ENCODE assay signal across 22 cellular contexts in genomic region chr1:219189942-219190341, GRCh38. TPM values are rescaled to one million over a fixed set of nuclear protein-coding genes. Genes with fewer than 3 reads are reported as not detected.
A peak's percentile ranks its signal among the peaks of the same experiment; 100 is the strongest.
DNase-seq lines count a peak whose midpoint lies in the region; ATAC-seq, FAIRE-seq and TF ChIP-seq lines count a peak whose summit lies in the region.
"Had no signal": no experiment of that assay in that cellular context is flagged by ENCODE, and none has a peak within 500 bp of the region (broad histone marks: within the 10 kb centered on the region; RNA-seq: fewer than 3 reads in every experiment).

No MANE protein-coding gene starts in this region.

- in situ Hi-C loops in brain microvascular endothelial cell (cut with HindIII; ENCODE audit: low pct_ligation_motif_present, low sequenced_read_pairs), result no loop called here

- H3K9me3 ChIP-seq in left ventricle myocardium inferior (replicated peaks), result peaks cover 10% of the 10 kb centered on the region
- no peaks in the 10 kb centered on the region for H3K9me3 ChIP-seq in kidney (ENCODE audit: control insufficient read depth in 1 of 2, low read length in 2 of 2)
- no peaks in the 10 kb centered on the region for H3K9me3 ChIP-seq in uterus
- H3K9me3 ChIP-seq: BLaER1 had no signal

- H3K4me1 ChIP-seq in left ventricle myocardium inferior, result peaks cover 47% of the 10 kb centered on the region
- H3K4me1 ChIP-seq in kidney (ENCODE audit: control insufficient read depth in 1 of 2, insufficient read depth in 1 of 2, low read depth in 1 of 2, low read length in 2 of 2), result peaks cover 6 to 18% of the 10 kb centered on the region in 2 donors
- H3K4me1 ChIP-seq in uterus, result peaks cover 4 to 8% of the 10 kb centered on the region in 2 donors

- H3K27ac ChIP-seq in left ventricle myocardium inferior (replicated peaks) (peak overlapping the region; percentile 76), kidney (ENCODE audit: low read depth in 2 of 2, low read length in 2 of 2) (peak overlapping the region in 1 of 2 donors; percentile 38), uterus (peak overlapping the region; percentile 73 to 85), brain microvascular endothelial cell (no peak overlapping the region)
- H3K27ac ChIP-seq: BLaER1 had no signal

- TF ChIP-seq CTCF in left ventricle myocardium inferior (IDR thresholded peaks at IDR 0.05; ENCODE audit: borderline replicate concordance) (no peak), kidney (IDR thresholded peaks at IDR 0.05; ENCODE audit: borderline replicate concordance, extremely low read depth, insufficient read depth) (no peak), uterus (IDR thresholded peaks at IDR 0.05) (no peak), brain microvascular endothelial cell (IDR thresholded peaks at IDR 0.05; ENCODE audit: low read depth, low read length, missing control alignments) (no peak)

- no peak overlapping the region for H3K9ac ChIP-seq in kidney (ENCODE audit: low read length in 2 of 2)
- H3K9ac ChIP-seq: BLaER1 had no signal

- no peak for TF ChIP-seq POLR2A in uterus (IDR thresholded peaks at IDR 0.05)

- intact Hi-C loops in left ventricle myocardium inferior (cut with micrococcal nuclease), result no loop called here
- intact Hi-C loops in Right ventricle myocardium inferior (cut with DNase I), result no loop called here
- intact Hi-C loops in kidney (cut with DNase I), result no loop called here
- intact Hi-C loops in uterus (cut with DNase I; ENCODE audit: low total_unique reads), result no loop called here

- no peak for ATAC-seq in Right ventricle myocardium inferior
- peak; percentile 21 for ATAC-seq in HG03460 (IDR thresholded peaks at IDR 0.05; ENCODE audit: unreplicated experiment)
- ATAC-seq in GM19395 (IDR thresholded peaks at IDR 0.05; ENCODE audit: unreplicated experiment), result no peak
- ATAC-seq: natural killer cell had no signal

- peak; percentile 38 for FAIRE-seq in kidney (lab: Jason Lieb, UNC)

- H3K36me3 ChIP-seq in left ventricle myocardium inferior (peaks cover 3% of the 10 kb centered on the region), kidney (ENCODE audit: control insufficient read depth in 1 of 2, insufficient read depth in 2 of 2, low read length in 2 of 2) (peaks cover 0 to 3% of the 10 kb centered on the region in 2 donors), uterus (no peaks in the 10 kb centered on the region), brain microvascular endothelial cell (replicated peaks) (no peaks in the 10 kb centered on the region)

- DNase-seq in left ventricle myocardium inferior (no peak), Right ventricle myocardium inferior (ENCODE audit: missing footprints) (no peak), kidney (no peak), uterus (no peak), NCI-H1048 (lab: John Stamatoyannopoulos, UW) (no peak), brain microvascular endothelial cell (no peak)
- DNase-seq: ACHN; activated CD4-positive, CD25-positive, alpha-beta regulatory T cell treated with anti-CD3 and anti-CD28 coated beads, Interleukin-2, amount 50 U/mL, for 72 hours; COR-L47; DMS53; effector CD4-positive, alpha-beta T cell; IMR-90; natural killer cell; NCI-H1105 treated with DMSO at 0.1 percent for 48 hours; NCI-H2029 treated with DMSO at 0.1 percent for 48 hours; NCI-H226; stimulated activated CD8-positive, alpha-beta memory T cell treated with anti-CD3 and anti-CD28 coated beads, Interleukin-4, amount 100 ng/mL, for 48 hours; trophoblast cell had no signal

- no peak overlapping the region for H3K4me3 ChIP-seq in left ventricle myocardium inferior
- H3K4me3 ChIP-seq in kidney (ENCODE audit: low read length in 2 of 2), result no peak overlapping the region
- H3K4me3 ChIP-seq in uterus, result no peak overlapping the region
- no peak overlapping the region for H3K4me3 ChIP-seq in brain microvascular endothelial cell (ENCODE audit: low read depth, low read length)
- H3K4me3 ChIP-seq: BLaER1, skin epidermis had no signal

- H3K27me3 ChIP-seq in left ventricle myocardium inferior (ENCODE audit: low read depth) (no peaks in the 10 kb centered on the region), uterus (no peaks in the 10 kb centered on the region), brain microvascular endothelial cell (replicated peaks) (no peaks in the 10 kb centered on the region)
- H3K27me3 ChIP-seq: BLaER1 had no signal

RNA-seq across cellular contexts. Expression of gene LYPLAL1, which starts 16.3 kb away (rescaled TPM):
- total RNA-seq in left ventricle myocardium inferior, result 85.8 TPM
- 68.7 TPM for total RNA-seq in Right ventricle myocardium inferior
- 50.9 TPM for total RNA-seq in kidney
- 116 TPM for polyA plus RNA-seq in kidney (ENCODE audit: insufficient read depth, low read depth, low replicate concordance)
- 10 to 100 TPM; 25.6 to 64.9 (median 49.9) TPM for total RNA-seq in uterus
